Comparison of ENCODE assay signal across 8 cellular contexts in genomic region chr3:9932843-9933560, GRCh38. TPM values are rescaled to one million over a fixed set of nuclear protein-coding genes. Genes with fewer than 3 reads are reported as not detected.
DNase-seq lines count a peak whose midpoint lies in the region; ATAC-seq and TF ChIP-seq lines count a peak whose summit lies in the region.

No MANE protein-coding gene starts in this region.

- no peaks in the 10 kb centered on the region for H3K9me3 Mint-ChIP-seq in activated naive CD8-positive, alpha-beta T cell (ENCODE audit: low read depth)

- H3K27ac Mint-ChIP-seq in activated naive CD8-positive, alpha-beta T cell = peak overlapping the region; percentile 98

- H3K4me1 Mint-ChIP-seq in activated naive CD8-positive, alpha-beta T cell (ENCODE audit: low read depth) = peaks cover 35% of the 10 kb centered on the region

- no peaks in the 10 kb centered on the region for H3K9me3 ChIP-seq in prostate gland

- peak; percentile 80 to 89 for ATAC-seq in left cardiac atrium

- H3K27me3 ChIP-seq in prostate gland (replicated peaks; ENCODE audit: insufficient read depth) = no peaks in the 10 kb centered on the region

- DNase-seq in H4 (ENCODE audit: low spot score) (peak; percentile 54), LoVo (ENCODE audit: low spot score) (peak; percentile 82), SKM-1 (lab: John Stamatoyannopoulos, UW; ENCODE audit: unreplicated experiment) (peak; percentile 46), left cardiac atrium (peak; percentile 90), prostate gland (ENCODE audit: low spot score) (peak; percentile 63), ureter (ENCODE audit: low spot score) (peak; percentile 88)

- intact Hi-C loops in left cardiac atrium (cut with DNase I) = no loop called here
- intact Hi-C loops in prostate gland (cut with DNase I) = loop anchor here (5.0 kb wide), 1 partner anchor 91 kb away; the partner anchor contains the start of gene RPUSD3

- H3K4me3 ChIP-seq in GM08714 (ENCODE audit: low read length) (peak overlapping the region; percentile 69), prostate gland (peak overlapping the region; percentile 56 to 62)

- TF ChIP-seq POLR2A in prostate gland (IDR thresholded peaks at IDR 0.05) = no peak

- WGBS in prostate gland = under 1% methylated on average over 42 of the region's 77 CpGs

- H3K4me1 ChIP-seq in prostate gland (replicated peaks) = peaks cover 7% of the 10 kb centered on the region

- peaks cover 4% of the 10 kb centered on the region for H3K36me3 Mint-ChIP-seq in activated naive CD8-positive, alpha-beta T cell

- H3K27ac ChIP-seq in prostate gland = peak overlapping the region; percentile 91 to 93

- peaks cover 0 to 4% of the 10 kb centered on the region in 2 donors for H3K36me3 ChIP-seq in prostate gland

- H3K27me3 Mint-ChIP-seq in activated naive CD8-positive, alpha-beta T cell = no peaks in the 10 kb centered on the region

- peak overlapping the region; percentile 97 for H3K4me3 Mint-ChIP-seq in activated naive CD8-positive, alpha-beta T cell

- peak; percentile 26 to 89 (median 79) for TF ChIP-seq CTCF in prostate gland (IDR thresholded peaks at IDR 0.05)

RNA-seq across cellular contexts. Expression of gene CRELD1, which starts 0.6 kb away (rescaled TPM):
- total RNA-seq in H4 (2014; rRNA removed; shearing (Covaris generic)) = 7.4 and 8.7 TPM in 2 replicates
- total RNA-seq in left cardiac atrium (10 to 100 TPM; 47.4 to 59.8 TPM), prostate gland (10 to 100 TPM; 46.9 to 64.9 TPM), ureter (37.0 TPM)

RNA-seq across cellular contexts. Expression of gene IL17RC, which starts 16.1 kb away (rescaled TPM):
- 23.0 and 32.4 TPM in 2 replicates for total RNA-seq in H4 (2014; rRNA removed; shearing (Covaris generic))
- 10 to 100 TPM; 33.2 to 34.6 TPM for total RNA-seq in left cardiac atrium
- 100 to 1,000 TPM in 1 of 2 donors, 10 to 100 TPM in 1; 80.7 to 152 TPM for total RNA-seq in prostate gland
- total RNA-seq in ureter = 34.0 TPM

RNA-seq across cellular contexts. Expression of gene PRRT3, which starts 19.2 kb away (rescaled TPM):
- total RNA-seq in H4 (2014; rRNA removed; shearing (Covaris generic)) = 3.0 and 3.4 TPM in 2 replicates
- total RNA-seq in left cardiac atrium (1 to 10 TPM in 1 of 2 donors, under 1 TPM in 1; 0.97 to 1.4 TPM), prostate gland (10 to 100 TPM in 1 of 2 donors, 1 to 10 TPM in 1; 8.9 to 10.1 TPM), ureter (3.5 TPM)

RNA-seq across cellular contexts. Expression of gene IL17RE, which starts 30.4 kb away (rescaled TPM):
- not detected in 2 replicates for total RNA-seq in H4 (2014; rRNA removed; shearing (Covaris generic))
- total RNA-seq in left cardiac atrium (1 to 10 TPM; 1.8 to 2.2 TPM), prostate gland (10 to 100 TPM; 10.1 to 28.2 TPM), ureter (11.9 TPM)

RNA-seq across cellular contexts. Expression of gene JAGN1, which starts 42.6 kb away (rescaled TPM):
- total RNA-seq in H4 (2014; rRNA removed; shearing (Covaris generic)) = 35.7 and 46.1 TPM in 2 replicates
- total RNA-seq in left cardiac atrium (10 to 100 TPM; 20.7 to 25.6 TPM), prostate gland (10 to 100 TPM; 37.0 to 61.5 TPM), ureter (26.6 TPM)

Comparison
In these comparisons a context has a peak if more than half of its experiments do, and no peak if none do; other contexts are left out.
1. Peak in every context shown above with its lines: DNase-seq, ATAC-seq, H3K4me3 ChIP-seq and H3K27ac ChIP-seq.